Comparison of ENCODE assay signal across 8 cellular contexts in genomic region chr21:42923553-42924432, GRCh38. TPM values are rescaled to one million over a fixed set of nuclear protein-coding genes. Genes with fewer than 3 reads are reported as not detected.
DNase-seq lines count a peak whose midpoint lies in the region; ATAC-seq and TF ChIP-seq lines count a peak whose summit lies in the region.

No MANE protein-coding gene starts in this region.

- TF ChIP-seq CTCF in AG09319 (IDR thresholded peaks at IDR 0.05; ENCODE audit: low read depth, low read length) = peak; percentile 74
- TF ChIP-seq CTCF in suprapubic skin (IDR thresholded peaks at IDR 0.05) = peak; percentile 75 to 77

- H3K36me3 ChIP-seq in SJCRH30 = no peaks in the 10 kb centered on the region
- no peaks in the 10 kb centered on the region for H3K36me3 ChIP-seq in suprapubic skin

- H3K9me3 ChIP-seq in SJCRH30 (replicated peaks) (no peaks in the 10 kb centered on the region), suprapubic skin (no peaks in the 10 kb centered on the region)

- TF ChIP-seq POLR2A in suprapubic skin (IDR thresholded peaks at IDR 0.05) = no peak

- peak; percentile 63 for DNase-seq in AG09319 (ENCODE audit: extremely low read depth, low read depth)
- peak; percentile 96 for DNase-seq in MV-4-11 (lab: John Stamatoyannopoulos, UW)
- peak; percentile 89 to 96 for DNase-seq in SJCRH30
- DNase-seq in activated naive CD4-positive, alpha-beta T cell treated with Interleukin-2 at 50 U/mL for 16 hours = peak; percentile 63
- DNase-seq in globus pallidus (ENCODE audit: low spot score) = peak; percentile 85
- DNase-seq in occipital lobe (lab: John Stamatoyannopoulos, UW) = peak; percentile 43
- peak; percentile 83 to 88 for DNase-seq in suprapubic skin (ENCODE audit: low spot score in 2 of 2)

- 23% methylated on average over 18 of the region's 18 CpGs for WGBS in suprapubic skin

- ATAC-seq in GM19351 (IDR thresholded peaks at IDR 0.05; ENCODE audit: unreplicated experiment) = peak; percentile 55

- peak overlapping the region; percentile 23 for H3K27ac ChIP-seq in SJCRH30
- H3K27ac ChIP-seq in suprapubic skin = no peak overlapping the region

- no peak for TF ChIP-seq EP300 in suprapubic skin (IDR thresholded peaks at IDR 0.05)

- no peaks in the 10 kb centered on the region for H3K27me3 ChIP-seq in SJCRH30
- H3K27me3 ChIP-seq in suprapubic skin = no peaks in the 10 kb centered on the region

- H3K4me1 ChIP-seq in SJCRH30 = peaks cover 3% of the 10 kb centered on the region; the same call in 1 of the 2 replicates
- peaks cover 10% of the 10 kb centered on the region for H3K4me1 ChIP-seq in suprapubic skin

- H3K4me3 ChIP-seq in SJCRH30 (no peak overlapping the region), suprapubic skin (no peak overlapping the region)

RNA-seq across cellular contexts. Expression of gene ERVH48-1, which starts 1.6 kb away (rescaled TPM):
- total RNA-seq in SJCRH30 (2014; rRNA removed; shearing (Covaris generic)) = not detected in 2 replicates
- not detected for total RNA-seq in occipital lobe
- not detected for total RNA-seq in suprapubic skin

RNA-seq across cellular contexts. Expression of gene NDUFV3, which starts 30.7 kb away (rescaled TPM):
- total RNA-seq in SJCRH30 (2014; rRNA removed; shearing (Covaris generic)) = 27.6 and 27.8 TPM in 2 replicates
- total RNA-seq in occipital lobe = 26.7 TPM
- 10 to 100 TPM; 44.1 to 69.3 (median 60.0) TPM for total RNA-seq in suprapubic skin

RNA-seq across cellular contexts. Expression of gene WDR4, which starts 44.5 kb away (rescaled TPM):
- total RNA-seq in SJCRH30 (2014; rRNA removed; shearing (Covaris generic)) = 21.8 and 25.7 TPM in 2 replicates
- total RNA-seq in occipital lobe (15.1 TPM), suprapubic skin (10 to 100 TPM; 10.1 to 18.7 (median 14.1) TPM)

RNA-seq across cellular contexts. Expression of gene PKNOX1, which starts 50.6 kb away (rescaled TPM):
- 37.1 and 41.6 TPM in 2 replicates for total RNA-seq in SJCRH30 (2014; rRNA removed; shearing (Covaris generic))
- total RNA-seq in occipital lobe (18.9 TPM), suprapubic skin (10 to 100 TPM in 3 of 4 donors, 1 to 10 TPM in 1; 8.8 to 17.6 (median 11.6) TPM)

Comparison
In these comparisons a context has a peak if more than half of its experiments do, and no peak if none do; other contexts are left out.
1. DNase-seq: peak in every context shown above with its lines; median percentile 96 in MV-4-11; 92 in SJCRH30; 86 in suprapubic skin; 85 in globus pallidus; 63 in AG09319; 63 in activated naive CD4-positive, alpha-beta T cell treated with Interleukin-2 at 50 U/mL for 16 hours; 43 in occipital lobe.